ENCODE assay signal across 14 cellular contexts in the genomic region with DNA sequence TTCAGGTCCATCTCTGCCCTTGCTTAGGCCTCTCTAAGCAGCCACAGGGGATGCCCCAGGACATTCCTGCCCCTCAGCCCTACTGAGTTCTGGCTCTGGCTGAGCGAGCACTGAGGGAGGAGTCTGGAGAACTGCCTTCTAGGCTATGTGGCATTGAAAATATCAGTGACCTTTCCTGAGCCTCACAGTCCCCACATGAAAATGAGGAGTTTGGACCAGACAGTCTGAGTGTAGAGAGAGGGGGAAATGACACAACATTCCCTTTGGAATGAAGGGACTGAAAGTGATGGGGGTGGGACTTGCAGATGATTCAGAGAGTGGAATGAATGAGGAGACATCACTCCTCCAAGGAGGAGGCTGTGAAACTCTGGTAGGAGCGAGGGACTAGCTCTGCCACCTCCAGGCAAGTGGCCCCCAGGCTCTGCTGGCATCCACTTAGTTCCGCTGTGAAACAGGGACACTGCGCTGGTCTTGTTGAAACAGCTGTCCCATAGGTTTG. TPM values are rescaled to one million over a fixed set of nuclear protein-coding genes. Genes with fewer than 3 reads are reported as not detected.
DNase-seq lines count a peak whose midpoint lies in the region; ATAC-seq and TF ChIP-seq lines count a peak whose summit lies in the region.
"Had no signal": no experiment of that assay in that cellular context is flagged by ENCODE, and none has a peak within 500 bp of the region (broad histone marks: within the 10 kb centered on the region; RNA-seq: fewer than 3 reads in every experiment).

No MANE protein-coding gene starts in this region.

- H3K27me3 ChIP-seq in adrenal gland: no peaks in the 10 kb centered on the region
- no peaks in the 10 kb centered on the region for H3K27me3 ChIP-seq in skeletal muscle tissue (ENCODE audit: control insufficient read depth in 3 of 3, insufficient read depth in 3 of 3, low read length in 3 of 3)
- H3K27me3 ChIP-seq: testis had no signal

- H3K4me3 ChIP-seq in adrenal gland (no peak overlapping the region), skeletal muscle tissue (ENCODE audit: low read length in 3 of 3) (no peak overlapping the region)
- H3K4me3 ChIP-seq: testis had no signal

- H3K9me3 ChIP-seq in adrenal gland (replicated peaks in 1 of 3) (no peaks in the 10 kb centered on the region), skeletal muscle tissue (ENCODE audit: control insufficient read depth in 3 of 3, low read length in 3 of 3) (no peaks in the 10 kb centered on the region)
- H3K9me3 ChIP-seq: testis had no signal

- peak; percentile 32 for DNase-seq in DMS53 treated with DMSO at 0.1 percent for 48 hours (lab: John Stamatoyannopoulos, UW; ENCODE audit: unreplicated experiment)
- DNase-seq in adrenal gland: peak in 2 of 7 donors; percentile 49 to 58
- no peak for DNase-seq in left cardiac atrium
- DNase-seq in LoVo (ENCODE audit: low spot score): no peak
- DNase-seq in SK-N-DZ (ENCODE audit: low spot score): no peak
- DNase-seq: activated CD4-positive, alpha-beta T cell treated with anti-CD3 and anti-CD28 coated beads for 48 hours; DMS79 treated with DMSO at 0.1 percent for 48 hours; NCI-H187 treated with DMSO at 0.1 percent for 48 hours; stimulated activated CD4-positive, alpha-beta T cell treated with anti-CD3 and anti-CD28 coated beads, Interleukin-2, amount 100 ng/mL, for 48 hours; testis had no signal

- ATAC-seq in left cardiac atrium (peak; percentile 49 to 50), GM19455 (IDR thresholded peaks at IDR 0.05; ENCODE audit: unreplicated experiment) (no peak), HG03432 (IDR thresholded peaks at IDR 0.05; ENCODE audit: unreplicated experiment) (no peak)
- ATAC-seq: activated naive CD4-positive, alpha-beta T cell treated with anti-CD3 and anti-CD28 coated beads, Interleukin-2, amount 50 U/mL, for 72 hours had no signal

- TF ChIP-seq POLR2A in adrenal gland (IDR thresholded peaks at IDR 0.05): peak in 1 of 2 donors; percentile 15

- intact Hi-C loops in adrenal gland (cut with DNase I): loop anchor here in 1 of 2 donors (5.0 kb wide), 1 partner anchor 203 kb away; no protein-coding TSS in a partner anchor
- intact Hi-C loops in left cardiac atrium (cut with DNase I): loop anchor here (5.0 kb wide), 2 partner anchors 37 to 208 kb away; no protein-coding TSS in a partner anchor

- H3K27ac ChIP-seq in adrenal gland (peak overlapping the region; percentile 39 to 95 (median 79)), skeletal muscle tissue (ENCODE audit: low read depth, low read length) (peak overlapping the region; percentile 54)

- H3K9ac ChIP-seq in skeletal muscle tissue (ENCODE audit: low read depth in 1 of 3, low read length in 3 of 3): peak overlapping the region in 1 of 3 donors; percentile 1

- H3K36me3 ChIP-seq in adrenal gland (replicated peaks in 1 of 2) (no peaks in the 10 kb centered on the region), skeletal muscle tissue (ENCODE audit: control insufficient read depth in 3 of 3, insufficient read depth in 3 of 3, low read length in 3 of 3) (peaks cover 3 to 8% (median 4%) of the 10 kb centered on the region in 3 donors)

- TF ChIP-seq CTCF in adrenal gland (IDR thresholded peaks at IDR 0.05): no peak

- 54 to 74% (median 69%) methylated on average over 2 to 4 of the region's 4 CpGs for WGBS in adrenal gland, 4 donors

- H3K4me1 ChIP-seq in adrenal gland (replicated peaks in 1 of 2) (peaks cover 63 to 78% of the 10 kb centered on the region in 2 donors), skeletal muscle tissue (ENCODE audit: control insufficient read depth in 3 of 3, insufficient read depth in 3 of 3, low read length in 3 of 3) (peaks cover 25 to 53% (median 26%) of the 10 kb centered on the region in 3 donors)

RNA-seq across cellular contexts. Expression of a gene that starts 8.0 kb away (rescaled TPM):
- total RNA-seq in adrenal gland (100 to 1,000 TPM; 238 to 341 (median 304) TPM), left cardiac atrium (100 to 1,000 TPM; 436 to 508 TPM), skeletal muscle tissue (73.1 TPM)
- polyA plus RNA-seq in adrenal gland: 100 to 1,000 TPM in 2 of 3 donors, 10 to 100 TPM in 1; 46.7 to 123 (median 122) TPM
- 3.5 and 3.9 TPM in 2 replicates for polyA plus RNA-seq in SK-N-DZ (2014; cell fraction: cytosol; rRNA removed)
- polyA plus RNA-seq in SK-N-DZ (2014; cell fraction: nucleus; rRNA removed): 3.5 and 10.2 TPM in 2 replicates

Comparison
In these comparisons a context has a peak if more than half of its experiments do, and no peak if none do; other contexts are left out.
1. ATAC-seq: peak in left cardiac atrium (2 of 2); none in GM19455 (single experiment) and HG03432 (single experiment).